Comparison of ENCODE assay signal across 12 cellular contexts in genomic region chr2:68110102-68110501, GRCh38. TPM values are rescaled to one million over a fixed set of nuclear protein-coding genes. Genes with fewer than 3 reads are reported as not detected.
DNase-seq lines count a peak whose midpoint lies in the region; ATAC-seq and TF ChIP-seq lines count a peak whose summit lies in the region.
"Had no signal": no experiment of that assay in that cellular context is flagged by ENCODE, and none has a peak within 500 bp of the region (broad histone marks: within the 10 kb centered on the region; RNA-seq: fewer than 3 reads in every experiment).

No MANE protein-coding gene starts in this region.

- H4K20me1 ChIP-seq in MM.1S (ENCODE audit: insufficient read depth, low read length): no peaks in the 10 kb centered on the region

- H3K9me3 ChIP-seq in MM.1S (replicated peaks; ENCODE audit: insufficient read depth, low read length) (no peaks in the 10 kb centered on the region), SJCRH30 (replicated peaks) (no peaks in the 10 kb centered on the region)
- H3K9me3 ChIP-seq: right lobe of liver had no signal

- no peaks in the 10 kb centered on the region for H3K36me3 ChIP-seq in MM.1S (replicated peaks; ENCODE audit: insufficient read depth, low read length)
- H3K36me3 ChIP-seq in SJCRH30: no peaks in the 10 kb centered on the region
- H3K36me3 ChIP-seq: right lobe of liver had no signal

- H3F3A ChIP-seq in MM.1S (ENCODE audit: insufficient read depth, low read length): no peaks in the 10 kb centered on the region

- H3K27me3 ChIP-seq in MM.1S (replicated peaks; ENCODE audit: insufficient read depth, low read length): no peaks in the 10 kb centered on the region
- peaks cover 2% of the 10 kb centered on the region; the same call in 1 of the 2 replicates for H3K27me3 ChIP-seq in SJCRH30
- H3K27me3 ChIP-seq: right lobe of liver had no signal

- no peak overlapping the region for H2AFZ ChIP-seq in MM.1S (ENCODE audit: low read length)

- H3K79me2 ChIP-seq in MM.1S (ENCODE audit: low read length): no peaks in the 10 kb centered on the region

- ATAC-seq in HG02623 (IDR thresholded peaks at IDR 0.05; ENCODE audit: unreplicated experiment): peak; percentile 83
- no peak for ATAC-seq in HG03457 (IDR thresholded peaks at IDR 0.05; ENCODE audit: unreplicated experiment)
- ATAC-seq: right lobe of liver had no signal

- H3K4me1 ChIP-seq in MM.1S (ENCODE audit: low read length): no peaks in the 10 kb centered on the region
- no peaks in the 10 kb centered on the region for H3K4me1 ChIP-seq in SJCRH30
- H3K4me1 ChIP-seq: right lobe of liver had no signal

- DNase-seq in DMS 273 (lab: John Stamatoyannopoulos, UW; ENCODE audit: unreplicated experiment) (peak; percentile 24), DMS 273 treated with DMSO at 0.1 percent for 48 hours (lab: John Stamatoyannopoulos, UW) (no peak), MM.1S (peak; percentile 41), germinal center (ENCODE audit: low spot score) (peak; percentile 24), SJCRH30 (no peak)
- DNase-seq in activated CD4-positive, CD25-positive, alpha-beta regulatory T cell treated with anti-CD3 and anti-CD28 coated beads, Interleukin-2, amount 50 U/mL, for 72 hours: no peak
- DNase-seq: GDM1, NCI-H1417, right lobe of liver had no signal

- H3K27ac ChIP-seq in MM.1S (ENCODE audit: low read length): no peak overlapping the region
- H3K27ac ChIP-seq in SJCRH30: no peak overlapping the region
- H3K27ac ChIP-seq: 22Rv1, right lobe of liver had no signal

- TF ChIP-seq CTCF in MM.1S (IDR thresholded peaks at IDR 0.05; ENCODE audit: low read length): 0 out of 2 replicates have a peak, but pooled peaks have one; percentile 16

- H3K4me3 ChIP-seq in MM.1S (ENCODE audit: low read length) (no peak overlapping the region), SJCRH30 (no peak overlapping the region)
- H3K4me3 ChIP-seq: right lobe of liver had no signal

- H3K4me2 ChIP-seq in MM.1S (ENCODE audit: low read depth, low read length): no peak overlapping the region

- no peak overlapping the region for H3K9ac ChIP-seq in MM.1S (ENCODE audit: low read length)

- H3K9me2 ChIP-seq in MM.1S (replicated peaks; ENCODE audit: insufficient read depth, low read length): no peaks in the 10 kb centered on the region

RNA-seq across cellular contexts. Expression of gene C1D, which starts 47.3 kb away (rescaled TPM):
- 30.7 and 36.1 TPM in 2 replicates for total RNA-seq in SJCRH30 (2014; rRNA removed; shearing (Covaris generic))

RNA-seq across cellular contexts. Expression of gene PNO1, which starts 47.6 kb away (rescaled TPM):
- 48.8 and 50.3 TPM in 2 replicates for total RNA-seq in SJCRH30 (2014; rRNA removed; shearing (Covaris generic))

Comparison
In these comparisons a context has a peak if more than half of its experiments do, and no peak if none do; other contexts are left out.
1. DNase-seq: peak in DMS 273 (single experiment), MM.1S (single experiment) and germinal center (single experiment); none in DMS 273 treated with DMSO at 0.1 percent for 48 hours (single experiment), activated CD4-positive, CD25-positive, alpha-beta regulatory T cell treated with anti-CD3 and anti-CD28 coated beads, Interleukin-2, amount 50 U/mL, for 72 hours (single experiment) and SJCRH30 (0 of 2).